ENCODE assay signal across 1 cellular context in the genomic region with DNA sequence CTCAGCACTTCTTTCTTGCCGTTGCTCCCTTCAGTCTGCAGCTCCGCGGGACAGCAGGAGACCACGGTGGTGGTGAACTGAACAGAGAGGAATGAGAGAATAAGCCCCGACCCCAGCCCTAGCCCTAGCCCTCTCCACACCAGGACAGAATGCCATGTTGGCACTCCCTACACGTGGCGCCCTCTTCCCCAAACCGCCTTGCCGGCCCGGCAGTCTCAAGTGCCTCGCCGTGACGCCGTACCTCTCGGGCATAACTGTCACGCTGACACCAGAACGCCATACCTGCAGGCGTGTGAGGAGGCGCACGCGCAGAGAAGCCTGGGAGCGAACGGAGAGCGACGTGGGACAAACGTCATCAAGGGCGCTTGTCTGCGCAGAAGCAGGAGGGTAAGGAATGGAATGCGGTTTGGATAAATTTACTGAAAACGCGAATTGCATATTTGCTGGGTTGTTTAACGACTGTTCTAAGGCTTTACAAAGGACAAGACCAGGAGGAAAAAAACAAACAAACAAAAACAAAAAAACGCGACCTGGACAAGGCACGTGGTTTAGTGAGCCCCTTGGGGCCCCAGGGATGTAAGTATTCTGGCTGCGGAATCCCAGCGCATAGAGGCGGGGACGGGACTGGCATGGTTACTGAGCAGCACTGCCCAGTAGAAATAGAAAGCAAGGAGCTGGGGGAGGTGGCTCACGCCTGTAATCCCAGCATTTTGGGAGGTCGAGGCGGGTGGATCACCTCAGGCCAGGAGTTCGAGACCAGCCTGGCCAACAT.
A peak's percentile ranks its signal among the peaks of the same experiment; 100 is the strongest.
TF ChIP-seq lines count a peak whose summit lies in the region.

A gene with protein sequence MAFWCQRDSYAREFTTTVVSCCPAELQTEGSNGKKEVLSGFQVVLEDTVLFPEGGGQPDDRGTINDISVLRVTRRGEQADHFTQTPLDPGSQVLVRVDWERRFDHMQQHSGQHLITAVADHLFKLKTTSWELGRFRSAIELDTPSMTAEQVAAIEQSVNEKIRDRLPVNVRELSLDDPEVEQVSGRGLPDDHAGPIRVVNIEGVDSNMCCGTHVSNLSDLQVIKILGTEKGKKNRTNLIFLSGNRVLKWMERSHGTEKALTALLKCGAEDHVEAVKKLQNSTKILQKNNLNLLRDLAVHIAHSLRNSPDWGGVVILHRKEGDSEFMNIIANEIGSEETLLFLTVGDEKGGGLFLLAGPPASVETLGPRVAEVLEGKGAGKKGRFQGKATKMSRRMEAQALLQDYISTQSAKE (minus strand): TSS at position 294 of the 772 bp plus-strand sequence. CDS start 14 bp downstream, at position 280.

TF ChIP-seq in neural cell, 6 proteins besides CTCF, POLR2A, EP300 and RAD21:
- TF ChIP-seq, protein P1, sequence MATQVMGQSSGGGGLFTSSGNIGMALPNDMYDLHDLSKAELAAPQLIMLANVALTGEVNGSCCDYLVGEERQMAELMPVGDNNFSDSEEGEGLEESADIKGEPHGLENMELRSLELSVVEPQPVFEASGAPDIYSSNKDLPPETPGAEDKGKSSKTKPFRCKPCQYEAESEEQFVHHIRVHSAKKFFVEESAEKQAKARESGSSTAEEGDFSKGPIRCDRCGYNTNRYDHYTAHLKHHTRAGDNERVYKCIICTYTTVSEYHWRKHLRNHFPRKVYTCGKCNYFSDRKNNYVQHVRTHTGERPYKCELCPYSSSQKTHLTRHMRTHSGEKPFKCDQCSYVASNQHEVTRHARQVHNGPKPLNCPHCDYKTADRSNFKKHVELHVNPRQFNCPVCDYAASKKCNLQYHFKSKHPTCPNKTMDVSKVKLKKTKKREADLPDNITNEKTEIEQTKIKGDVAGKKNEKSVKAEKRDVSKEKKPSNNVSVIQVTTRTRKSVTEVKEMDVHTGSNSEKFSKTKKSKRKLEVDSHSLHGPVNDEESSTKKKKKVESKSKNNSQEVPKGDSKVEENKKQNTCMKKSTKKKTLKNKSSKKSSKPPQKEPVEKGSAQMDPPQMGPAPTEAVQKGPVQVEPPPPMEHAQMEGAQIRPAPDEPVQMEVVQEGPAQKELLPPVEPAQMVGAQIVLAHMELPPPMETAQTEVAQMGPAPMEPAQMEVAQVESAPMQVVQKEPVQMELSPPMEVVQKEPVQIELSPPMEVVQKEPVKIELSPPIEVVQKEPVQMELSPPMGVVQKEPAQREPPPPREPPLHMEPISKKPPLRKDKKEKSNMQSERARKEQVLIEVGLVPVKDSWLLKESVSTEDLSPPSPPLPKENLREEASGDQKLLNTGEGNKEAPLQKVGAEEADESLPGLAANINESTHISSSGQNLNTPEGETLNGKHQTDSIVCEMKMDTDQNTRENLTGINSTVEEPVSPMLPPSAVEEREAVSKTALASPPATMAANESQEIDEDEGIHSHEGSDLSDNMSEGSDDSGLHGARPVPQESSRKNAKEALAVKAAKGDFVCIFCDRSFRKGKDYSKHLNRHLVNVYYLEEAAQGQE (IDR thresholded peaks at IDR 0.05; ENCODE audit: borderline replicate concordance) = peak; percentile 65
- no peak for TF ChIP-seq EZH2 (IDR thresholded peaks at IDR 0.05; ENCODE audit: borderline replicate concordance, insufficient read depth, low read length, poor library complexity, severe bottlenecking)
- peak; percentile 74 for TF ChIP-seq TAF1 (IDR thresholded peaks at IDR 0.05; ENCODE audit: low read depth)
- no peak for TF ChIP-seq SMC3 (conservative IDR thresholded peaks at IDR 0.05; ENCODE audit: poor library complexity)
- peak; percentile 98 for TF ChIP-seq MXI1 (conservative IDR thresholded peaks at IDR 0.05; ENCODE audit: poor library complexity, severe bottlenecking)
- peak; percentile 97 for TF ChIP-seq POLR2AphosphoS5 (IDR thresholded peaks at IDR 0.05)
